Comparison of ENCODE assay signal across 8 cellular contexts in genomic region chr15:77070180-77070499, GRCh38. TPM values are rescaled to one million over a fixed set of nuclear protein-coding genes. Genes with fewer than 3 reads are reported as not detected.
DNase-seq lines count a peak whose midpoint lies in the region; ATAC-seq and TF ChIP-seq lines count a peak whose summit lies in the region.

No MANE protein-coding gene starts in this region.

- H3K36me3 Mint-ChIP-seq in dendritic cell treated with granulocyte-macrophage colony-stimulating factor and Interleukin-4, amounts not matched to agents 40 ng/mL and 50 ng/mL, for 4 days (ENCODE audit: low read depth), result peaks cover 6% of the 10 kb centered on the region
- peaks cover 14% of the 10 kb centered on the region for H3K36me3 Mint-ChIP-seq in nephron (ENCODE audit: low read depth)

- no peaks in the 10 kb centered on the region for H3K9me3 ChIP-seq in KOPT-K1 (ENCODE audit: insufficient read depth, low read length, poor library complexity, severe bottlenecking)

- no peak for DNase-seq in BJ (ENCODE audit: low read depth)
- no peak for DNase-seq in ecto neural progenitor cell (ENCODE audit: low spot score)
- no peak for DNase-seq in cerebellum (ENCODE audit: low spot score)

- peaks cover 2% of the 10 kb centered on the region for H3K27me3 Mint-ChIP-seq in dendritic cell treated with granulocyte-macrophage colony-stimulating factor and Interleukin-4, amounts not matched to agents 40 ng/mL and 50 ng/mL, for 4 days
- H3K27me3 Mint-ChIP-seq in nephron (ENCODE audit: low read depth), result peaks cover 13% of the 10 kb centered on the region

- POLR2A ChIA-PET in BJ (lab: Charles Lee), result no interaction called here

- no peaks in the 10 kb centered on the region for H3K9me3 Mint-ChIP-seq in dendritic cell treated with granulocyte-macrophage colony-stimulating factor and Interleukin-4, amounts not matched to agents 40 ng/mL and 50 ng/mL, for 4 days
- H3K9me3 Mint-ChIP-seq in nephron, result no peaks in the 10 kb centered on the region

- no peaks in the 10 kb centered on the region for H3K36me3 ChIP-seq in BJ (ENCODE audit: control insufficient read depth, insufficient read depth, low read length)
- H3K36me3 ChIP-seq in KOPT-K1 (ENCODE audit: insufficient read depth, low read length), result peaks cover 27% of the 10 kb centered on the region

- H3K27ac ChIP-seq in KOPT-K1 (ENCODE audit: low read depth, low read length, poor library complexity, severe bottlenecking), result peak overlapping the region; percentile 76

- peak overlapping the region; percentile 72 for H3K4me3 ChIP-seq in BJ (ENCODE audit: low read depth, low read length)

- peaks cover 45% of the 10 kb centered on the region for H3K4me1 Mint-ChIP-seq in dendritic cell treated with granulocyte-macrophage colony-stimulating factor and Interleukin-4, amounts not matched to agents 40 ng/mL and 50 ng/mL, for 4 days (ENCODE audit: low read depth)
- peaks cover 35% of the 10 kb centered on the region for H3K4me1 Mint-ChIP-seq in nephron

- ATAC-seq in HG02885 (IDR thresholded peaks at IDR 0.05; ENCODE audit: poor library complexity, unreplicated experiment), result no peak
- no peak for ATAC-seq in HG03097 (IDR thresholded peaks at IDR 0.05; ENCODE audit: low FRiP score, unreplicated experiment)

- CTCF ChIA-PET in BJ (lab: Yijun Ruan, JAX), result interaction anchor here (1.6 kb wide), 1 partner anchor 35 kb away, joined by 5 read pairs; no protein-coding TSS in a partner anchor

- peak overlapping the region; percentile 87 for H3K27ac Mint-ChIP-seq in dendritic cell treated with granulocyte-macrophage colony-stimulating factor and Interleukin-4, amounts not matched to agents 40 ng/mL and 50 ng/mL, for 4 days
- peak overlapping the region; percentile 79 to 97 (median 91) for H3K27ac Mint-ChIP-seq in nephron

- H3K27me3 ChIP-seq in BJ (ENCODE audit: control insufficient read depth, insufficient read depth, low read length), result peaks cover 9% of the 10 kb centered on the region; the same call in 1 of the 2 replicates

- TF ChIP-seq CTCF in BJ (IDR thresholded peaks at IDR 0.05; ENCODE audit: insufficient read depth, low read depth, low read length), result no peak
- TF ChIP-seq CTCF in nephron (IDR thresholded peaks at IDR 0.05; ENCODE audit: unreplicated experiment in 3 of 3), result no peak

- intact Hi-C loops in dendritic cell treated with granulocyte-macrophage colony-stimulating factor and Interleukin-4, amounts not matched to agents 40 ng/mL and 50 ng/mL, for 4 days (cut with micrococcal nuclease), result no loop called here

- peak overlapping the region; percentile 89 for H3K4me3 Mint-ChIP-seq in dendritic cell treated with granulocyte-macrophage colony-stimulating factor and Interleukin-4, amounts not matched to agents 40 ng/mL and 50 ng/mL, for 4 days
- H3K4me3 Mint-ChIP-seq in nephron, result peak overlapping the region; percentile 84 to 97 (median 92)

RNA-seq across cellular contexts. Expression of gene TSPAN3, which starts 0.8 kb away (rescaled TPM):
- polyA plus RNA-seq in BJ (2011; rRNA removed), result 344 and 396 TPM in 2 replicates
- polyA minus RNA-seq in BJ (2011; rRNA and poly(A)+ RNA removed), result 113 and 152 TPM in 2 replicates
- total RNA-seq in cerebellum, result 261 TPM
